Comparison of ENCODE assay signal across 21 cellular contexts in the genomic region with DNA sequence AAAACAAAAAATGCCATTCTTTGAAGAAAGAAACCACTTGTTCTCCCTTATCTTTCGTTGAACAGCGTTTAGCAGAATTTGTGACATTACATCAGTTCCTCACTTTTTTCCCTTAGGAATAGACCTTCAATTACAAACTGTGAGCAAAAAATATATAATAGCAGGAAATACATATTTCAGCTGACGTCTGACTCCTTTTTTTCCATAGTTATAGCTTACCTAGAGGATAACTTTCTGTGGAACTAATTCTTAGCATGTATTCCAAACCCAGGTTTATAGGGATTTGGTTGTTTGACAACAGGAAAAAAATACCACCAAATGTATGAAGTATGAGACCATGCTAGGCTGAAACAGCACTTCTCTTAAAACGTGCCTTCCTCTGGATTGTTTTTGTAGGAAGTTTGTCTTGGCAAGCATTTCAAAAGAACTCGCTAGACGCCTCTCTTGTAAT. TPM values are rescaled to one million over a fixed set of nuclear protein-coding genes. Genes with fewer than 3 reads are reported as not detected.
A peak's percentile ranks its signal among the peaks of the same experiment; 100 is the strongest.
DNase-seq lines count a peak whose midpoint lies in the region; ATAC-seq and TF ChIP-seq lines count a peak whose summit lies in the region.
"Had no signal": no experiment of that assay in that cellular context is flagged by ENCODE, and none has a peak within 500 bp of the region (broad histone marks: within the 10 kb centered on the region; RNA-seq: fewer than 3 reads in every experiment).

No MANE protein-coding gene starts in this region.

- H3K4me3 Mint-ChIP-seq in activated CD4-positive, alpha-beta memory T cell treated with anti-CD3 and anti-CD28 coated beads for 36 hours = no peak overlapping the region
- H3K4me3 Mint-ChIP-seq: T-helper 2 cell treated with Interferon-gamma antibody and Interleukin-4, amounts not matched to agents 5 μg/mL and 100 μg/mL, for 36 hours; WTC11 had no signal

- H3K36me3 ChIP-seq in right atrium auricular region = no peaks in the 10 kb centered on the region
- no peaks in the 10 kb centered on the region for H3K36me3 ChIP-seq in mesodermal cell (ENCODE audit: control insufficient read depth, insufficient read depth, low read length)
- no peaks in the 10 kb centered on the region for H3K36me3 ChIP-seq in uterus
- H3K36me3 ChIP-seq: adrenal gland, BLaER1, MG63 had no signal

- peak overlapping the region; percentile 62 to 67 for H3K27ac ChIP-seq in right atrium auricular region
- H3K27ac ChIP-seq in mesodermal cell (ENCODE audit: low read depth, low read length, severe bottlenecking) = peak overlapping the region; percentile 86
- H3K27ac ChIP-seq in uterus = peak overlapping the region; percentile 24 to 56
- H3K27ac ChIP-seq: BLaER1 had no signal

- H3K9me3 ChIP-seq in right atrium auricular region (no peaks in the 10 kb centered on the region), mesodermal cell (ENCODE audit: control insufficient read depth, low read length) (no peaks in the 10 kb centered on the region), uterus (no peaks in the 10 kb centered on the region)
- H3K9me3 ChIP-seq: adrenal gland, BLaER1, MG63 had no signal

- ATAC-seq in left ventricle myocardium superior = no peak
- ATAC-seq: WTC11 had no signal

- no peak for TF ChIP-seq POLR2A in uterus (IDR thresholded peaks at IDR 0.05)

- H3K4me3 ChIP-seq in right atrium auricular region (no peak overlapping the region), mesodermal cell (ENCODE audit: extremely low read depth, insufficient read depth, low read length, poor library complexity, severe bottlenecking) (no peak overlapping the region), uterus (no peak overlapping the region)
- H3K4me3 ChIP-seq: adrenal gland, BLaER1, MG63, smooth muscle cell had no signal

- H3K36me3 Mint-ChIP-seq in activated CD4-positive, alpha-beta memory T cell treated with anti-CD3 and anti-CD28 coated beads for 36 hours = no peaks in the 10 kb centered on the region
- H3K36me3 Mint-ChIP-seq: WTC11 had no signal

- H3K27me3 Mint-ChIP-seq in activated CD4-positive, alpha-beta memory T cell treated with anti-CD3 and anti-CD28 coated beads for 36 hours = peaks cover 5% of the 10 kb centered on the region

- H3K9me3 Mint-ChIP-seq in activated CD4-positive, alpha-beta memory T cell treated with anti-CD3 and anti-CD28 coated beads for 36 hours = no peaks in the 10 kb centered on the region
- H3K9me3 Mint-ChIP-seq: T-helper 2 cell treated with Interferon-gamma antibody and Interleukin-4, amounts not matched to agents 5 μg/mL and 100 μg/mL, for 36 hours; WTC11 had no signal

- H3K27me3 ChIP-seq in right atrium auricular region = no peaks in the 10 kb centered on the region
- no peaks in the 10 kb centered on the region for H3K27me3 ChIP-seq in uterus
- H3K27me3 ChIP-seq: adrenal gland, BLaER1, MG63 had no signal

- no peak overlapping the region for H3K27ac Mint-ChIP-seq in activated CD4-positive, alpha-beta memory T cell treated with anti-CD3 and anti-CD28 coated beads for 36 hours
- H3K27ac Mint-ChIP-seq: T-helper 2 cell treated with Interferon-gamma antibody and Interleukin-4, amounts not matched to agents 5 μg/mL and 100 μg/mL, for 36 hours; WTC11 had no signal

- DNase-seq in right atrium auricular region (ENCODE audit: low spot score) = no peak
- DNase-seq in left ventricle myocardium superior = no peak
- peak; percentile 92 for DNase-seq in dermis blood vessel endothelial cell
- DNase-seq in uterus = no peak
- no peak for DNase-seq in NCI-H1930 (lab: John Stamatoyannopoulos, UW)
- DNase-seq in activated CD4-positive, alpha-beta memory T cell treated with anti-CD3 and anti-CD28 coated beads for 36 hours = no peak
- DNase-seq in SW480 (ENCODE audit: low spot score) = no peak
- DNase-seq: activated CD4-positive, alpha-beta T cell treated with anti-CD3 and anti-CD28 coated beads, Interleukin-2, amount 50 U/mL, for 4 hours; adrenal gland; erythroblast; IMR-90; MG63; NCI-H1417 treated with DMSO at 0.1 percent for 48 hours; NCI-H226; NCI-H774 had no signal

- CTCF ChIA-PET in activated CD4-positive, alpha-beta memory T cell treated with anti-CD3 and anti-CD28 coated beads for 36 hours (lab: Charles Lee) = no interaction called here

- TF ChIP-seq CTCF in right atrium auricular region (IDR thresholded peaks at IDR 0.05) (no peak), uterus (IDR thresholded peaks at IDR 0.05) (no peak)

- intact Hi-C loops in left ventricle myocardium superior (cut with micrococcal nuclease) = no loop called here
- intact Hi-C loops in uterus (cut with DNase I; ENCODE audit: low total_unique reads) = no loop called here
- intact Hi-C loops in activated CD4-positive, alpha-beta memory T cell treated with anti-CD3 and anti-CD28 coated beads for 36 hours (cut with micrococcal nuclease) = no loop called here

- H3K4me1 ChIP-seq in right atrium auricular region (peaks cover 0 to 51% of the 10 kb centered on the region in 2 donors), mesodermal cell (ENCODE audit: control insufficient read depth, insufficient read depth, low read length, poor library complexity, severe bottlenecking) (peaks cover 40% of the 10 kb centered on the region), uterus (no peaks in the 10 kb centered on the region)

- no peaks in the 10 kb centered on the region for H3K4me1 Mint-ChIP-seq in activated CD4-positive, alpha-beta memory T cell treated with anti-CD3 and anti-CD28 coated beads for 36 hours (ENCODE audit: low read depth)

- POLR2A ChIA-PET in activated CD4-positive, alpha-beta memory T cell treated with anti-CD3 and anti-CD28 coated beads for 36 hours (lab: Charles Lee) = no interaction called here

- WGBS in mesodermal cell (ENCODE audit: insufficient coverage in 2 of 2), 2 experiments = 45 to 60% methylated on average over 3 of the region's 6 CpGs

RNA-seq across cellular contexts. Expression of a gene that starts 2.0 kb away (rescaled TPM):
- total RNA-seq in right atrium auricular region = 100 to 1,000 TPM in 1 of 2 donors, 10 to 100 TPM in 1; 76.1 to 101 TPM
- total RNA-seq in left ventricle myocardium superior = 232 TPM
- total RNA-seq in dermis blood vessel endothelial cell = 44.5 and 53.8 TPM in 2 replicates
- polyA plus RNA-seq in mesodermal cell (2013, experiment 1 of 2) = 37.2 TPM
- polyA plus RNA-seq in mesodermal cell (2013, experiment 2 of 2) = 34.1 TPM
- total RNA-seq in uterus = 10 to 100 TPM; 12.9 to 49.5 (median 28.2) TPM
- not detected for total RNA-seq in activated CD4-positive, alpha-beta memory T cell treated with anti-CD3 and anti-CD28 coated beads for 36 hours
- total RNA-seq: G401 had no signal

Comparison
In these comparisons a context has a peak if more than half of its experiments do, and no peak if none do; other contexts are left out.
1. RNA of a gene that starts 2.0 kb away (total RNA-seq): 232 TPM in left ventricle myocardium superior (single experiment), 76.1 to 101 TPM in right atrium auricular region, 44.5 to 53.8 TPM in dermis blood vessel endothelial cell and 12.9 to 49.5 TPM in uterus; not detected in activated CD4-positive, alpha-beta memory T cell treated with anti-CD3 and anti-CD28 coated beads for 36 hours; every median in the first group is over 10 times any median in the second.
2. Peak in every context shown above with its lines, with median percentiles within 50 percentile points of each other: H3K27ac ChIP-seq.